ENCODE assay signal across 34 cellular contexts in the genomic region with DNA sequence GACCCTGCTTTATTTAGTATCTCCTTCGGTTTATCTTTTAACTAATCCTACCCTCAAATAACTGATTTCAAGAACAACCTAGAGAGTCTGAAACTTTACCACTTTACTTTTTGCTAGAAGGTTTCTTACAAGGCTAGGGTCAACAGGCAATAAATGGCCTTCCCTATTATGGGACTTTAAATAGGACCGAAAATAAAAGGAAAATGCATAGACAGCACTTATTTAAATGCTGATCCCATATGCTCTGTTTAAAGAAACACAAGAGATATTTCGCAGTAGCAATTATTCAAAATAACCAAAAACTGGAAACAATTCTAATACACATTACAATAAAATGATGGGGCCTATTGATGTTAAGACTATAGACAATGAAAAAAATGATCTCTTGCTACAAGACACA.
"Had no signal": no experiment of that assay in that cellular context is flagged by ENCODE, and none has a peak within 500 bp of the region (broad histone marks: within the 10 kb centered on the region; RNA-seq: fewer than 3 reads in every experiment).

No MANE protein-coding gene starts in this region.

- DNase-seq: Karpas-422, Kasumi-1, MG63, MM.1S, MV-4-11, NCI-H1048, NCI-H1092, NCI-H1092 treated with DMSO at 0.1 percent for 48 hours, NCI-H1105, NCI-H1105 treated with DMSO at 0.1 percent for 48 hours, NCI-H1417, NCI-H1417 treated with DMSO at 0.1 percent for 48 hours, NCI-H1436, NCI-H1436 treated with DMSO at 0.1 percent for 48 hours, NCI-H146, NCI-H1694, NCI-H1694 treated with DMSO at 0.1 percent for 48 hours, NCI-H187, NCI-H187 treated with DMSO at 0.1 percent for 48 hours, NCI-H1930, NCI-H2029, NCI-H2029 treated with DMSO at 0.1 percent for 48 hours, NCI-H2081, NCI-H2081 treated with DMSO at 0.1 percent for 48 hours, NCI-H2107, NCI-H2171, NCI-H2171 treated with DMSO at 0.1 percent for 48 hours, NCI-H2227 treated with DMSO at 0.1 percent for 48 hours, NCI-H226, NCI-H345, NCI-H446, NCI-H446 treated with DMSO at 0.1 percent for 48 hours, NCI-H510A, NCI-H510A treated with DMSO at 0.1 percent for 48 hours had no signal

- H3K9me3 ChIP-seq: MG63 had no signal

- H3K4me3 ChIP-seq: MG63 had no signal

- H3K27me3 ChIP-seq: MG63 had no signal
